ENCODE assay signal across 1 cellular context in genomic region chr17:50909765-50910661, GRCh38.
TF ChIP-seq lines count a peak whose summit lies in the region.

No MANE protein-coding gene starts in this region.

TF ChIP-seq in HepG2, 621 proteins besides CTCF, POLR2A, EP300 and RAD21 (continued from another document and continues in another):
- TF ChIP-seq ZNF407 (CRISPR knock-in tag; IDR thresholded peaks at IDR 0.05; ENCODE audit: not compliant biosample characterization): no peak
- peak; percentile 92 for TF ChIP-seq HNRNPL (IDR thresholded peaks at IDR 0.05; ENCODE audit: low read depth, low read length)
- TF ChIP-seq ZNF550 (CRISPR knock-in tag; IDR thresholded peaks at IDR 0.05; ENCODE audit: borderline replicate concordance): peak; percentile 64; the same call in 1 of the 2 replicates
- TF ChIP-seq SUZ12 (IDR thresholded peaks at IDR 0.05; ENCODE audit: low read depth, low read length): no peak
- no peak for TF ChIP-seq ETV6 (CRISPR knock-in tag; conservative IDR thresholded peaks at IDR 0.05)
- TF ChIP-seq SNAPC4 (CRISPR knock-in tag; IDR thresholded peaks at IDR 0.05): no peak
- TF ChIP-seq MBD4 (IDR thresholded peaks at IDR 0.05; ENCODE audit: borderline replicate concordance, low read length): no peak
- TF ChIP-seq HNRNPH1 (optimal IDR thresholded peaks at IDR 0.05; ENCODE audit: low read depth, low read length): no peak
- TF ChIP-seq THAP8 (CRISPR knock-in tag; IDR thresholded peaks at IDR 0.05; ENCODE audit: borderline replicate concordance): no peak; the same call in 1 of the 2 replicates
- TF ChIP-seq ZNF639 (CRISPR knock-in tag; conservative IDR thresholded peaks at IDR 0.05): no peak
- TF ChIP-seq PHF20 (CRISPR knock-in tag; IDR thresholded peaks at IDR 0.05): no peak
- TF ChIP-seq KLF16 (CRISPR knock-in tag; IDR thresholded peaks at IDR 0.05): peak in 1 of 2 experiments; percentile 12; a peak in 1 of 4 replicates
- peak; percentile 71; the same call in 1 of the 2 replicates for TF ChIP-seq ZNF556 (CRISPR knock-in tag; IDR thresholded peaks at IDR 0.05; ENCODE audit: borderline replicate concordance)
- TF ChIP-seq RCOR2 (CRISPR knock-in tag; IDR thresholded peaks at IDR 0.05): peak; percentile 45
- 0 out of 2 replicates have a peak, but pooled peaks have one; percentile 47 for TF ChIP-seq PPARG (CRISPR knock-in tag; conservative IDR thresholded peaks at IDR 0.05)
- no peak for TF ChIP-seq DR1 (CRISPR knock-in tag; IDR thresholded peaks at IDR 0.05)
- TF ChIP-seq CENPBD1 (CRISPR knock-in tag; IDR thresholded peaks at IDR 0.05; ENCODE audit: borderline replicate concordance, low read depth): no peak
- TF ChIP-seq ATF5 (CRISPR knock-in tag; IDR thresholded peaks at IDR 0.05; ENCODE audit: low read depth): peak; percentile 51; the same call in 1 of the 2 replicates
- TF ChIP-seq ZNF687 (CRISPR knock-in tag; IDR thresholded peaks at IDR 0.05): peak; percentile 88
- 0 out of 2 replicates have a peak, but pooled peaks have one; percentile 46 for TF ChIP-seq ZFP1 (CRISPR knock-in tag; IDR thresholded peaks at IDR 0.05)
- peak; percentile 57 for TF ChIP-seq ZNF296 (CRISPR knock-in tag; conservative IDR thresholded peaks at IDR 0.05)
- TF ChIP-seq ZFP62 (CRISPR knock-in tag; IDR thresholded peaks at IDR 0.05): no peak
- no peak; the same call in 1 of the 2 replicates for TF ChIP-seq CBX5 (CRISPR knock-in tag; IDR thresholded peaks at IDR 0.05; ENCODE audit: borderline replicate concordance)
- no peak for TF ChIP-seq PHB2 (IDR thresholded peaks at IDR 0.05; ENCODE audit: partially characterized antibody)
- TF ChIP-seq NFE2 (CRISPR knock-in tag; IDR thresholded peaks at IDR 0.05): no peak
- TF ChIP-seq KLF12 (CRISPR knock-in tag; IDR thresholded peaks at IDR 0.05; ENCODE audit: borderline replicate concordance): no peak; the same call in 1 of the 2 replicates
- no peak for TF ChIP-seq JDP2 (CRISPR knock-in tag; IDR thresholded peaks at IDR 0.05; ENCODE audit: borderline replicate concordance)
- TF ChIP-seq JARID2 (CRISPR knock-in tag; IDR thresholded peaks at IDR 0.05; ENCODE audit: insufficient replicate concordance): no peak
- TF ChIP-seq HDAC1 (CRISPR knock-in tag; IDR thresholded peaks at IDR 0.05): peak; percentile 82
- TF ChIP-seq ZBTB2 (CRISPR knock-in tag; IDR thresholded peaks at IDR 0.05; ENCODE audit: low read depth): no peak
- peak; percentile 89; the same call in 1 of the 2 replicates for TF ChIP-seq ZNF782 (CRISPR knock-in tag; IDR thresholded peaks at IDR 0.05; ENCODE audit: borderline replicate concordance)
